In the genomic region with DNA sequence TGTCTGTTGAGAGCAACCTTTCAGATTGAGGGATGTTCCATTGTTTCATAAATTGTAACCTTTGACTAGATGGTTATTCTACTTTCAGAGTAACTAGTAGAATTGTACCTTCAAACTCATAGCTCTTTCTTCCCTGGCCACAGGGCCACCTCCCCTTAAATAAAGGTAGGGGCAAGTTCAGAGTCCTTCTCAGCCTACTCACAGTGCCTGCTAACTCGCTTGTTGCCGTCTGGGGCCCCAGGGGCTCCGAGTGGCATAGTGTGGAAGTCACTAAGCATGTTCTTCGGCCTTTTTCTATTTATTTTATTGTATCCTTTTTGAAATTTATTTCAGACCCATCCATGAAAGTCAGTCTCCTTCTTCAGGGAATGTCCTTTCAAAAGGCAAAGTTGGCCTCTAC, we compare ENCODE assay signal across 1 cellular context.
TF ChIP-seq lines count a peak whose summit lies in the region.

No MANE protein-coding gene starts in this region.

TF ChIP-seq in GM12878, 131 proteins besides CTCF, POLR2A, EP300 and RAD21 (continued from another document):
- TF ChIP-seq, protein P1, sequence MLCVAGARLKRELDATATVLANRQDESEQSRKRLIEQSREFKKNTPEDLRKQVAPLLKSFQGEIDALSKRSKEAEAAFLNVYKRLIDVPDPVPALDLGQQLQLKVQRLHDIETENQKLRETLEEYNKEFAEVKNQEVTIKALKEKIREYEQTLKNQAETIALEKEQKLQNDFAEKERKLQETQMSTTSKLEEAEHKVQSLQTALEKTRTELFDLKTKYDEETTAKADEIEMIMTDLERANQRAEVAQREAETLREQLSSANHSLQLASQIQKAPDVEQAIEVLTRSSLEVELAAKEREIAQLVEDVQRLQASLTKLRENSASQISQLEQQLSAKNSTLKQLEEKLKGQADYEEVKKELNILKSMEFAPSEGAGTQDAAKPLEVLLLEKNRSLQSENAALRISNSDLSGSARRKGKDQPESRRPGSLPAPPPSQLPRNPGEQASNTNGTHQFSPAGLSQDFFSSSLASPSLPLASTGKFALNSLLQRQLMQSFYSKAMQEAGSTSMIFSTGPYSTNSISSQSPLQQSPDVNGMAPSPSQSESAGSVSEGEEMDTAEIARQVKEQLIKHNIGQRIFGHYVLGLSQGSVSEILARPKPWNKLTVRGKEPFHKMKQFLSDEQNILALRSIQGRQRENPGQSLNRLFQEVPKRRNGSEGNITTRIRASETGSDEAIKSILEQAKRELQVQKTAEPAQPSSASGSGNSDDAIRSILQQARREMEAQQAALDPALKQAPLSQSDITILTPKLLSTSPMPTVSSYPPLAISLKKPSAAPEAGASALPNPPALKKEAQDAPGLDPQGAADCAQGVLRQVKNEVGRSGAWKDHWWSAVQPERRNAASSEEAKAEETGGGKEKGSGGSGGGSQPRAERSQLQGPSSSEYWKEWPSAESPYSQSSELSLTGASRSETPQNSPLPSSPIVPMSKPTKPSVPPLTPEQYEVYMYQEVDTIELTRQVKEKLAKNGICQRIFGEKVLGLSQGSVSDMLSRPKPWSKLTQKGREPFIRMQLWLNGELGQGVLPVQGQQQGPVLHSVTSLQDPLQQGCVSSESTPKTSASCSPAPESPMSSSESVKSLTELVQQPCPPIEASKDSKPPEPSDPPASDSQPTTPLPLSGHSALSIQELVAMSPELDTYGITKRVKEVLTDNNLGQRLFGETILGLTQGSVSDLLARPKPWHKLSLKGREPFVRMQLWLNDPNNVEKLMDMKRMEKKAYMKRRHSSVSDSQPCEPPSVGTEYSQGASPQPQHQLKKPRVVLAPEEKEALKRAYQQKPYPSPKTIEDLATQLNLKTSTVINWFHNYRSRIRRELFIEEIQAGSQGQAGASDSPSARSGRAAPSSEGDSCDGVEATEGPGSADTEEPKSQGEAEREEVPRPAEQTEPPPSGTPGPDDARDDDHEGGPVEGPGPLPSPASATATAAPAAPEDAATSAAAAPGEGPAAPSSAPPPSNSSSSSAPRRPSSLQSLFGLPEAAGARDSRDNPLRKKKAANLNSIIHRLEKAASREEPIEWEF (IDR thresholded peaks at IDR 0.05; ENCODE audit: insufficient replicate concordance, low read depth, low read length), result no peak
- TF ChIP-seq ZNF217 (IDR thresholded peaks at IDR 0.05) (no peak), CHD4 (IDR thresholded peaks at IDR 0.05) (no peak), SMAD1 (IDR thresholded peaks at IDR 0.05; ENCODE audit: low read depth, partially characterized antibody) (no peak), ATF7 (IDR thresholded peaks at IDR 0.05; ENCODE audit: low read depth) (no peak), MTA2 (IDR thresholded peaks at IDR 0.05; ENCODE audit: low read depth) (no peak), SREBF2 (IDR thresholded peaks at IDR 0.05; ENCODE audit: low read length) (no peak), SIX5 (IDR thresholded peaks at IDR 0.05; ENCODE audit: low read depth, low read length, severe bottlenecking) (no peak), MYB (IDR thresholded peaks at IDR 0.05; ENCODE audit: borderline replicate concordance, low read depth, low read length) (no peak), EED (IDR thresholded peaks at IDR 0.05; ENCODE audit: low read depth) (no peak)
- TF ChIP-seq, protein P2, sequence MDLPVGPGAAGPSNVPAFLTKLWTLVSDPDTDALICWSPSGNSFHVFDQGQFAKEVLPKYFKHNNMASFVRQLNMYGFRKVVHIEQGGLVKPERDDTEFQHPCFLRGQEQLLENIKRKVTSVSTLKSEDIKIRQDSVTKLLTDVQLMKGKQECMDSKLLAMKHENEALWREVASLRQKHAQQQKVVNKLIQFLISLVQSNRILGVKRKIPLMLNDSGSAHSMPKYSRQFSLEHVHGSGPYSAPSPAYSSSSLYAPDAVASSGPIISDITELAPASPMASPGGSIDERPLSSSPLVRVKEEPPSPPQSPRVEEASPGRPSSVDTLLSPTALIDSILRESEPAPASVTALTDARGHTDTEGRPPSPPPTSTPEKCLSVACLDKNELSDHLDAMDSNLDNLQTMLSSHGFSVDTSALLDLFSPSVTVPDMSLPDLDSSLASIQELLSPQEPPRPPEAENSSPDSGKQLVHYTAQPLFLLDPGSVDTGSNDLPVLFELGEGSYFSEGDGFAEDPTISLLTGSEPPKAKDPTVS (IDR thresholded peaks at IDR 0.05; ENCODE audit: low read depth, low read length), result no peak
- TF ChIP-seq, protein P3, sequence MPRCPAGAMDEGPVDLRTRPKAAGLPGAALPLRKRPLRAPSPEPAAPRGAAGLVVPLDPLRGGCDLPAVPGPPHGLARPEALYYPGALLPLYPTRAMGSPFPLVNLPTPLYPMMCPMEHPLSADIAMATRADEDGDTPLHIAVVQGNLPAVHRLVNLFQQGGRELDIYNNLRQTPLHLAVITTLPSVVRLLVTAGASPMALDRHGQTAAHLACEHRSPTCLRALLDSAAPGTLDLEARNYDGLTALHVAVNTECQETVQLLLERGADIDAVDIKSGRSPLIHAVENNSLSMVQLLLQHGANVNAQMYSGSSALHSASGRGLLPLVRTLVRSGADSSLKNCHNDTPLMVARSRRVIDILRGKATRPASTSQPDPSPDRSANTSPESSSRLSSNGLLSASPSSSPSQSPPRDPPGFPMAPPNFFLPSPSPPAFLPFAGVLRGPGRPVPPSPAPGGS (IDR thresholded peaks at IDR 0.05; ENCODE audit: borderline replicate concordance, insufficient read depth, low read depth, low read length, poor library complexity, severe bottlenecking), result no peak
- TF ChIP-seq, protein P4, sequence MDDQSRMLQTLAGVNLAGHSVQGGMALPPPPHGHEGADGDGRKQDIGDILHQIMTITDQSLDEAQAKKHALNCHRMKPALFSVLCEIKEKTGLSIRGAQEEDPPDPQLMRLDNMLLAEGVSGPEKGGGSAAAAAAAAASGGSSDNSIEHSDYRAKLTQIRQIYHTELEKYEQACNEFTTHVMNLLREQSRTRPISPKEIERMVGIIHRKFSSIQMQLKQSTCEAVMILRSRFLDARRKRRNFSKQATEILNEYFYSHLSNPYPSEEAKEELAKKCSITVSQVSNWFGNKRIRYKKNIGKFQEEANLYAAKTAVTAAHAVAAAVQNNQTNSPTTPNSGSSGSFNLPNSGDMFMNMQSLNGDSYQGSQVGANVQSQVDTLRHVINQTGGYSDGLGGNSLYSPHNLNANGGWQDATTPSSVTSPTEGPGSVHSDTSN (IDR thresholded peaks at IDR 0.05; ENCODE audit: insufficient replicate concordance, low read depth, low read length), result no peak
- TF ChIP-seq, protein P5, sequence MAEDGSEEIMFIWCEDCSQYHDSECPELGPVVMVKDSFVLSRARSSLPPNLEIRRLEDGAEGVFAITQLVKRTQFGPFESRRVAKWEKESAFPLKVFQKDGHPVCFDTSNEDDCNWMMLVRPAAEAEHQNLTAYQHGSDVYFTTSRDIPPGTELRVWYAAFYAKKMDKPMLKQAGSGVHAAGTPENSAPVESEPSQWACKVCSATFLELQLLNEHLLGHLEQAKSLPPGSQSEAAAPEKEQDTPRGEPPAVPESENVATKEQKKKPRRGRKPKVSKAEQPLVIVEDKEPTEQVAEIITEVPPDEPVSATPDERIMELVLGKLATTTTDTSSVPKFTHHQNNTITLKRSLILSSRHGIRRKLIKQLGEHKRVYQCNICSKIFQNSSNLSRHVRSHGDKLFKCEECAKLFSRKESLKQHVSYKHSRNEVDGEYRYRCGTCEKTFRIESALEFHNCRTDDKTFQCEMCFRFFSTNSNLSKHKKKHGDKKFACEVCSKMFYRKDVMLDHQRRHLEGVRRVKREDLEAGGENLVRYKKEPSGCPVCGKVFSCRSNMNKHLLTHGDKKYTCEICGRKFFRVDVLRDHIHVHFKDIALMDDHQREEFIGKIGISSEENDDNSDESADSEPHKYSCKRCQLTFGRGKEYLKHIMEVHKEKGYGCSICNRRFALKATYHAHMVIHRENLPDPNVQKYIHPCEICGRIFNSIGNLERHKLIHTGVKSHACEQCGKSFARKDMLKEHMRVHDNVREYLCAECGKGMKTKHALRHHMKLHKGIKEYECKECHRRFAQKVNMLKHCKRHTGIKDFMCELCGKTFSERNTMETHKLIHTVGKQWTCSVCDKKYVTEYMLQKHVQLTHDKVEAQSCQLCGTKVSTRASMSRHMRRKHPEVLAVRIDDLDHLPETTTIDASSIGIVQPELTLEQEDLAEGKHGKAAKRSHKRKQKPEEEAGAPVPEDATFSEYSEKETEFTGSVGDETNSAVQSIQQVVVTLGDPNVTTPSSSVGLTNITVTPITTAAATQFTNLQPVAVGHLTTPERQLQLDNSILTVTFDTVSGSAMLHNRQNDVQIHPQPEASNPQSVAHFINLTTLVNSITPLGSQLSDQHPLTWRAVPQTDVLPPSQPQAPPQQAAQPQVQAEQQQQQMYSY (CRISPR knock-in tag; IDR thresholded peaks at IDR 0.05), result no peak
